In genomic region chr10:178723-179122, GRCh38 we compare ENCODE assay signal across 24 cellular contexts.
"Had no signal": no experiment of that assay in that cellular context is flagged by ENCODE, and none has a peak within 500 bp of the region (broad histone marks: within the 10 kb centered on the region; RNA-seq: fewer than 3 reads in every experiment).

No MANE protein-coding gene starts in this region.

- H3K4me3 ChIP-seq: colonic mucosa, right atrium auricular region, suprapubic skin, tibial artery, upper lobe of right lung had no signal

- H3K36me3 ChIP-seq: colonic mucosa had no signal

- H3K4me3 Mint-ChIP-seq: activated T-cell treated with anti-CD3 and anti-CD28 coated beads, Interleukin-2, amount 50 U/mL, for 24 hours; central memory CD8-positive, alpha-beta T cell; naive thymus-derived CD4-positive, alpha-beta T cell; neural crest cell had no signal

- H3K9me3 ChIP-seq: colonic mucosa, suprapubic skin, upper lobe of right lung had no signal

- H3K27me3 Mint-ChIP-seq: activated T-cell treated with anti-CD3 and anti-CD28 coated beads, Interleukin-2, amount 50 U/mL, for 24 hours; central memory CD8-positive, alpha-beta T cell; naive thymus-derived CD4-positive, alpha-beta T cell had no signal

- H3K27ac Mint-ChIP-seq: activated naive CD4-positive, alpha-beta T cell treated with anti-CD3 and anti-CD28 coated beads, Interleukin-2, amount 50 U/mL, for 72 hours; activated T-cell treated with anti-CD3 and anti-CD28 coated beads, Interleukin-2, amount 50 U/mL, for 24 hours; activated T-helper 2 cell treated with anti-CD3 and anti-CD28 coated beads, Interferon-gamma antibody, Interleukin-2, Interleukin-4, amounts not matched to agents 10 μg/mL and 5 μg/mL and 100 μg/mL, durations not matched to agents 14 hours and 24 hours and 36 hours had no signal

- H3K27me3 ChIP-seq: colonic mucosa, right atrium auricular region, suprapubic skin, tibial artery, upper lobe of right lung had no signal

- H3K4me1 ChIP-seq: colonic mucosa, parathyroid adenoma, upper lobe of right lung had no signal

- ATAC-seq: activated naive CD4-positive, alpha-beta T cell treated with anti-CD3 and anti-CD28 coated beads, Interleukin-2, amount 50 U/mL, for 72 hours had no signal

- H3K9ac ChIP-seq: parathyroid adenoma had no signal

- H3K9me3 Mint-ChIP-seq: activated naive CD4-positive, alpha-beta T cell treated with anti-CD3 and anti-CD28 coated beads, Interleukin-2, amount 50 U/mL, for 72 hours; activated T-helper 2 cell treated with anti-CD3 and anti-CD28 coated beads, Interferon-gamma antibody, Interleukin-2, Interleukin-4, amounts not matched to agents 10 μg/mL and 5 μg/mL and 100 μg/mL, durations not matched to agents 14 hours and 24 hours and 36 hours; central memory CD8-positive, alpha-beta T cell; neural crest cell had no signal

- DNase-seq: activated CD4-positive, alpha-beta T cell treated with anti-CD3 and anti-CD28 coated beads for 4 hours; activated CD4-positive, alpha-beta T cell treated with anti-CD3 and anti-CD28 coated beads, Interleukin-2, amount 50 U/mL, for 4 hours; activated CD4-positive, CD25-positive, alpha-beta regulatory T cell; activated CD8-positive, alpha-beta memory T cell treated with anti-CD3 and anti-CD28 coated beads, Interleukin-2, amount 50 U/mL, for 4 hours; activated naive CD4-positive, alpha-beta T cell; activated T-cell treated with anti-CD3 and anti-CD28 coated beads, Interleukin-2, amount 50 U/mL, for 24 hours; aorta; colonic mucosa; effector CD8-positive, alpha-beta T cell; left cardiac atrium; left ventricle myocardium superior; nucleus accumbens; stimulated activated CD4-positive, alpha-beta T cell treated with anti-CD3 and anti-CD28 coated beads, Interleukin-15, amount 100 ng/mL, for 24 hours; stimulated activated CD4-positive, alpha-beta T cell treated with anti-CD3 and anti-CD28 coated beads, Interleukin-2, amount 100 ng/mL, for 24 hours; tibial artery; upper lobe of right lung had no signal
